33 cellular contexts compared by ENCODE assay signal in the genomic region with DNA sequence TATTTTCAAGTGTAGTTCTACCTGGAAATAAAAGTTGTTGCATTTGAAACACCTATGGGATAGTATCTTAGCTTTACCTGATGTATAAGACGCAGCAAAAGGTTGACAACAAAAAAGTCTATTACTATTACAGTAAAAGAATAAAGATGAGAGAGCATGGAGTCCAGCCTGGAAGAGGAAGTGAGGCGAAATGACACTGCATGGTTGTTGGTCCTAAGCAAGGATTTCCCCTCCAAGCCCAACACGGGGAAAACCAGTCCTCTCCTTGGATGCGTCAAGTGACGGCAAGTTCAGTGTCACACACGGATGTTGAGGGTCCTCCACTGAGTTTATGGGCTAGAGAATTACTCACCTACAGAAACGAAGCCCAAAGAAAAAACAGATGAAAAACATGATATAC.
"Had no signal": no experiment of that assay in that cellular context is flagged by ENCODE, and none has a peak within 500 bp of the region (broad histone marks: within the 10 kb centered on the region; RNA-seq: fewer than 3 reads in every experiment).

No MANE protein-coding gene starts in this region.

- H3K4me3 ChIP-seq: ascending aorta, breast epithelium, cardiac muscle cell, colonic mucosa had no signal

- H3K4me3 Mint-ChIP-seq: activated CD4-positive, alpha-beta memory T cell treated with anti-CD3 and anti-CD28 coated beads for 36 hours; activated CD4-positive, alpha-beta T cell treated with anti-CD3 and anti-CD28 coated beads for 36 hours; activated CD4-positive, alpha-beta T cell treated with anti-CD3 and anti-CD28 coated beads, Interleukin-2, amount 10 ng/mL, durations not matched to agents 24 days and 14 days; activated CD8-positive, alpha-beta memory T cell treated with anti-CD3 and anti-CD28 coated beads, Interleukin-2, amount 10 ng/mL, durations not matched to agents 7 days and 5 days; activated CD8-positive, alpha-beta T cell treated with anti-CD3 and anti-CD28 coated beads, Interleukin-2, amount 10 ng/mL, durations not matched to agents 7 days and 5 days; activated naive CD4-positive, alpha-beta T cell treated with anti-CD3 and anti-CD28 coated beads for 36 hours; activated naive CD8-positive, alpha-beta T cell treated with anti-CD3 and anti-CD28 coated beads, Interleukin-2, amount 10 ng/mL, durations not matched to agents 7 days and 5 days; activated T-helper 1 cell treated with anti-CD3 and anti-CD28 coated beads, Interleukin-12 subunit alpha, Interleukin-12 subunit beta, Interleukin-2, Interleukin-4 antibody, amounts not matched to agents 30 ng/mL and 10 ng/mL and 1 ng/mL, durations not matched to agents 14 hours and 24 hours and 36 hours; brain; endodermal cell; T-helper 17 cell; T-helper 2 cell treated with Interferon-gamma antibody and Interleukin-4, amounts not matched to agents 5 μg/mL and 100 μg/mL, for 36 hours had no signal

- ATAC-seq: activated CD4-positive, alpha-beta T cell treated with anti-CD3 and anti-CD28 coated beads for 36 hours; activated CD8-positive, alpha-beta memory T cell treated with anti-CD3 and anti-CD28 coated beads, Interleukin-2, amount 10 ng/mL, durations not matched to agents 7 days and 5 days; activated CD8-positive, alpha-beta T cell treated with anti-CD3 and anti-CD28 coated beads, Interleukin-2, amount 10 ng/mL, durations not matched to agents 7 days and 5 days; activated naive CD4-positive, alpha-beta T cell treated with anti-CD3 and anti-CD28 coated beads, Interleukin-2, amount 50 U/mL, for 72 hours; esophagus mucosa; T-helper 17 cell had no signal

- H3K27ac Mint-ChIP-seq: activated CD4-positive, alpha-beta memory T cell treated with anti-CD3 and anti-CD28 coated beads for 36 hours; activated CD4-positive, alpha-beta T cell treated with anti-CD3 and anti-CD28 coated beads for 36 hours; activated CD4-positive, alpha-beta T cell treated with anti-CD3 and anti-CD28 coated beads, Interleukin-2, amount 10 ng/mL, durations not matched to agents 24 days and 14 days; activated CD8-positive, alpha-beta memory T cell treated with anti-CD3 and anti-CD28 coated beads, Interleukin-2, amount 10 ng/mL, durations not matched to agents 7 days and 5 days; activated CD8-positive, alpha-beta T cell treated with anti-CD3 and anti-CD28 coated beads, Interleukin-2, amount 10 ng/mL, durations not matched to agents 7 days and 5 days; activated naive CD4-positive, alpha-beta T cell treated with anti-CD3 and anti-CD28 coated beads for 36 hours; activated naive CD4-positive, alpha-beta T cell treated with anti-CD3 and anti-CD28 coated beads, Interleukin-2, amount 50 U/mL, for 72 hours; activated naive CD8-positive, alpha-beta T cell treated with anti-CD3 and anti-CD28 coated beads, Interleukin-2, amount 10 ng/mL, durations not matched to agents 7 days and 5 days; activated T-helper 1 cell treated with anti-CD3 and anti-CD28 coated beads, Interleukin-12 subunit alpha, Interleukin-12 subunit beta, Interleukin-2, Interleukin-4 antibody, amounts not matched to agents 30 ng/mL and 10 ng/mL and 1 ng/mL, durations not matched to agents 14 hours and 24 hours and 36 hours; activated T-helper 2 cell treated with anti-CD3 and anti-CD28 coated beads, Interferon-gamma antibody, Interleukin-2, Interleukin-4, amounts not matched to agents 10 μg/mL and 5 μg/mL and 100 μg/mL, durations not matched to agents 14 hours and 24 hours and 36 hours; brain; endodermal cell; T-helper 17 cell; T-helper 2 cell treated with Interferon-gamma antibody and Interleukin-4, amounts not matched to agents 5 μg/mL and 100 μg/mL, for 36 hours had no signal

- H3K9me3 ChIP-seq: ascending aorta, breast epithelium, colonic mucosa had no signal

- FAIRE-seq: frontal cortex had no signal

- H3K27me3 ChIP-seq: ascending aorta, breast epithelium, cardiac muscle cell, colonic mucosa had no signal

- H3K9me3 Mint-ChIP-seq: activated CD4-positive, alpha-beta memory T cell treated with anti-CD3 and anti-CD28 coated beads for 36 hours; activated CD4-positive, alpha-beta T cell treated with anti-CD3 and anti-CD28 coated beads, Interleukin-2, amount 10 ng/mL, durations not matched to agents 24 days and 14 days; activated naive CD4-positive, alpha-beta T cell treated with anti-CD3 and anti-CD28 coated beads for 36 hours; activated naive CD4-positive, alpha-beta T cell treated with anti-CD3 and anti-CD28 coated beads, Interleukin-2, amount 50 U/mL, for 72 hours; activated naive CD8-positive, alpha-beta T cell treated with anti-CD3 and anti-CD28 coated beads, Interleukin-2, amount 10 ng/mL, durations not matched to agents 7 days and 5 days; activated T-helper 1 cell treated with anti-CD3 and anti-CD28 coated beads, Interleukin-12 subunit alpha, Interleukin-12 subunit beta, Interleukin-2, Interleukin-4 antibody, amounts not matched to agents 30 ng/mL and 10 ng/mL and 1 ng/mL, durations not matched to agents 14 hours and 24 hours and 36 hours; T-helper 2 cell treated with Interferon-gamma antibody and Interleukin-4, amounts not matched to agents 5 μg/mL and 100 μg/mL, for 36 hours had no signal

- H3K4me1 ChIP-seq: ascending aorta, breast epithelium, colonic mucosa had no signal

- H3K27ac ChIP-seq: ascending aorta, breast epithelium, cardiac muscle cell, colonic mucosa had no signal

- H3K4me1 Mint-ChIP-seq: activated CD4-positive, alpha-beta T cell treated with anti-CD3 and anti-CD28 coated beads for 36 hours; endodermal cell had no signal

- H3K36me3 Mint-ChIP-seq: activated CD4-positive, alpha-beta memory T cell treated with anti-CD3 and anti-CD28 coated beads for 36 hours; activated CD8-positive, alpha-beta memory T cell treated with anti-CD3 and anti-CD28 coated beads, Interleukin-2, amount 10 ng/mL, durations not matched to agents 7 days and 5 days; activated naive CD4-positive, alpha-beta T cell treated with anti-CD3 and anti-CD28 coated beads, Interleukin-2, amount 50 U/mL, for 72 hours; activated naive CD8-positive, alpha-beta T cell treated with anti-CD3 and anti-CD28 coated beads, Interleukin-2, amount 10 ng/mL, durations not matched to agents 7 days and 5 days; brain had no signal

- DNase-seq: activated CD4-positive, alpha-beta memory T cell treated with anti-CD3 and anti-CD28 coated beads for 36 hours; activated CD4-positive, alpha-beta T cell treated with anti-CD3 and anti-CD28 coated beads for 36 hours; activated CD4-positive, alpha-beta T cell treated with anti-CD3 and anti-CD28 coated beads, Interleukin-2, amount 10 ng/mL, durations not matched to agents 24 days and 14 days; activated CD4-positive, CD25-positive, alpha-beta regulatory T cell; activated CD4-positive, CD25-positive, alpha-beta regulatory T cell treated with anti-CD3 and anti-CD28 coated beads, Interleukin-2, amount 50 U/mL, for 72 hours; activated CD8-positive, alpha-beta memory T cell treated with anti-CD3 and anti-CD28 coated beads, Interleukin-2, amount 10 ng/mL, durations not matched to agents 7 days and 5 days; activated CD8-positive, alpha-beta memory T cell treated with anti-CD3 and anti-CD28 coated beads, Interleukin-2, amount 50 U/mL, for 4 hours; activated CD8-positive, alpha-beta T cell treated with anti-CD3 and anti-CD28 coated beads, Interleukin-2, amount 10 ng/mL, durations not matched to agents 7 days and 5 days; activated effector memory CD4-positive, alpha-beta T cell treated with anti-CD3 and anti-CD28 coated beads, Interleukin-2, amount 50 U/mL, for 16 hours; activated naive CD4-positive, alpha-beta T cell treated with anti-CD3 and anti-CD28 coated beads for 36 hours; activated naive CD8-positive, alpha-beta T cell treated with anti-CD3 and anti-CD28 coated beads, Interleukin-2, amount 10 ng/mL, durations not matched to agents 7 days and 5 days; activated T-cell treated with anti-CD3 and anti-CD28 coated beads, Interleukin-2, amount 50 U/mL, for 1 hour; activated T-cell treated with anti-CD3 and anti-CD28 coated beads, Interleukin-2, amount 50 U/mL, for 48 hours; central memory CD4-positive, alpha-beta T cell; cerebellar nuclear complex; colonic mucosa; effector memory CD4-positive, alpha-beta T cell; endodermal cell; foreskin fibroblast; head of caudate nucleus; T-helper 1 cell; T-helper 17 cell; T1000 had no signal

- H3K36me3 ChIP-seq: ascending aorta, breast epithelium, cardiac muscle cell, colonic mucosa had no signal
